Comparison of ENCODE assay signal across 2 cellular contexts in genomic region chr6:83978997-83979396, GRCh38.
TF ChIP-seq lines count a peak whose summit lies in the region.

No MANE protein-coding gene starts in this region.

TF ChIP-seq in K562, 482 proteins besides CTCF, POLR2A, EP300 and RAD21:
- TF ChIP-seq CBFA2T3 (IDR thresholded peaks at IDR 0.05) (no peak), ZNF12 (CRISPR knock-in tag; IDR thresholded peaks at IDR 0.05) (no peak), ZHX1 (conservative IDR thresholded peaks at IDR 0.05; ENCODE audit: low read length) (no peak), KDM1A (IDR thresholded peaks at IDR 0.05) (no peak), CEBPG (CRISPR knock-in tag; IDR thresholded peaks at IDR 0.05) (no peak), CEBPG (tag; conservative IDR thresholded peaks at IDR 0.05 in 1 of 2, IDR thresholded peaks at IDR 0.05 in 1 of 2) (0 out of 4 replicates have a peak, but pooled peaks of 1 of the 2 experiments have one; percentile 27), MTA2 (IDR thresholded peaks at IDR 0.05; ENCODE audit: low read depth) (no peak), VEZF1 (CRISPR knock-in tag; IDR thresholded peaks at IDR 0.05) (no peak), ZMIZ1 (IDR thresholded peaks at IDR 0.05; ENCODE audit: low read depth in 2 of 2, low read length in 2 of 2) (no peak), TAF15 (IDR thresholded peaks at IDR 0.05; ENCODE audit: low read depth, low read length) (no peak), ZNF134 (CRISPR knock-in tag; conservative IDR thresholded peaks at IDR 0.05) (peak; percentile 61; the same call in 1 of the 2 replicates)

TF ChIP-seq in HepG2, 621 proteins besides CTCF, POLR2A, EP300 and RAD21:
- TF ChIP-seq FOXP1 (IDR thresholded peaks at IDR 0.05) = no peak
- TF ChIP-seq FOXP1 (CRISPR knock-in tag; IDR thresholded peaks at IDR 0.05) = no peak
- no peak for TF ChIP-seq MEF2D (CRISPR knock-in tag; IDR thresholded peaks at IDR 0.05)
- TF ChIP-seq ZC3H13 (CRISPR knock-in tag; IDR thresholded peaks at IDR 0.05) = no peak
- no peak for TF ChIP-seq SMAD1 (CRISPR knock-in tag; IDR thresholded peaks at IDR 0.05; ENCODE audit: borderline replicate concordance, low read depth)
- TF ChIP-seq ZNF468 (CRISPR knock-in tag; IDR thresholded peaks at IDR 0.05) = no peak
- TF ChIP-seq ZNF800 (CRISPR knock-in tag; IDR thresholded peaks at IDR 0.05) = no peak
- TF ChIP-seq ZBTB3 (CRISPR knock-in tag; IDR thresholded peaks at IDR 0.05; ENCODE audit: borderline replicate concordance, low read depth) = no peak
- TF ChIP-seq MLLT10 (CRISPR knock-in tag; IDR thresholded peaks at IDR 0.05) = no peak
- TF ChIP-seq ZNF784 (CRISPR knock-in tag; IDR thresholded peaks at IDR 0.05; ENCODE audit: borderline replicate concordance) = no peak
- TF ChIP-seq ZBTB26 (CRISPR knock-in tag; IDR thresholded peaks at IDR 0.05; ENCODE audit: borderline replicate concordance) = no peak
- TF ChIP-seq ZNF781 (CRISPR knock-in tag; IDR thresholded peaks at IDR 0.05; ENCODE audit: borderline replicate concordance, not compliant biosample characterization) = no peak
- no peak for TF ChIP-seq IKZF4 (CRISPR knock-in tag; IDR thresholded peaks at IDR 0.05; ENCODE audit: borderline replicate concordance, low read depth, not compliant biosample characterization)
- TF ChIP-seq CAMTA2 (CRISPR knock-in tag; IDR thresholded peaks at IDR 0.05; ENCODE audit: borderline replicate concordance) = no peak
- no peak for TF ChIP-seq KDM5A (IDR thresholded peaks at IDR 0.05; ENCODE audit: borderline replicate concordance, low read length)
TF ChIP-seq in HepG2: peak in this region for 0.
